Comparison of ENCODE assay signal across 19 cellular contexts in genomic region chr12:115506822-115507629, GRCh38.
A peak's percentile ranks its signal among the peaks of the same experiment; 100 is the strongest.
DNase-seq lines count a peak whose midpoint lies in the region; ATAC-seq, FAIRE-seq and TF ChIP-seq lines count a peak whose summit lies in the region.
"Had no signal": no experiment of that assay in that cellular context is flagged by ENCODE, and none has a peak within 500 bp of the region (broad histone marks: within the 10 kb centered on the region; RNA-seq: fewer than 3 reads in every experiment).

No MANE protein-coding gene starts in this region.

- 80% methylated on average over 6 of the region's 6 CpGs for WGBS in right cardiac atrium

- peak overlapping the region; percentile 9 for H3K9ac ChIP-seq in iPS-15b (ENCODE audit: low read depth, low read length)
- H3K9ac ChIP-seq: SK-N-SH had no signal

- FAIRE-seq in urothelium cell line (lab: Jason Lieb, UNC) = peak; percentile 58
- FAIRE-seq: astrocyte, colon had no signal

- no peak overlapping the region for H3K4me3 ChIP-seq in left ventricle myocardium inferior
- H3K4me3 ChIP-seq in right cardiac atrium (ENCODE audit: low read length) = no peak overlapping the region
- no peak overlapping the region for H3K4me3 ChIP-seq in RWPE2 (ENCODE audit: severe bottlenecking)
- peak overlapping the region; percentile 24 for H3K4me3 ChIP-seq in iPS-15b (ENCODE audit: low read depth, low read length)

- H3K4me1 ChIP-seq in left ventricle myocardium inferior (peaks cover 43% of the 10 kb centered on the region), right cardiac atrium (ENCODE audit: control insufficient read depth, insufficient read depth, low read length) (peaks cover 6% of the 10 kb centered on the region), RWPE2 (ENCODE audit: insufficient read depth, poor library complexity, severe bottlenecking) (no peaks in the 10 kb centered on the region), iPS-15b (ENCODE audit: control insufficient read depth, insufficient read depth, low read length) (peaks cover 17% of the 10 kb centered on the region)

- H3K27ac ChIP-seq in left ventricle myocardium inferior (replicated peaks) (peak overlapping the region; percentile 69), right cardiac atrium (ENCODE audit: low read length) (no peak overlapping the region), RWPE2 (ENCODE audit: poor library complexity, severe bottlenecking) (no peak overlapping the region)
- H3K27ac ChIP-seq: neutrophil had no signal

- intact Hi-C loops in left ventricle myocardium inferior (cut with micrococcal nuclease) = no loop called here
- intact Hi-C loops in right cardiac atrium (cut with DNase I) = no loop called here

- no peak for TF ChIP-seq CTCF in left ventricle myocardium inferior (IDR thresholded peaks at IDR 0.05; ENCODE audit: borderline replicate concordance)
- no peak for TF ChIP-seq CTCF in RWPE2 (IDR thresholded peaks at IDR 0.05; ENCODE audit: poor library complexity, severe bottlenecking)

- H3K36me3 ChIP-seq in left ventricle myocardium inferior (no peaks in the 10 kb centered on the region), RWPE2 (ENCODE audit: low read depth) (no peaks in the 10 kb centered on the region), iPS-15b (ENCODE audit: control insufficient read depth, insufficient read depth, low read length) (no peaks in the 10 kb centered on the region)
- H3K36me3 ChIP-seq: neutrophil had no signal

- H3K27me3 ChIP-seq in left ventricle myocardium inferior (ENCODE audit: low read depth) (peaks cover 21% of the 10 kb centered on the region), right cardiac atrium (ENCODE audit: control insufficient read depth, insufficient read depth) (no peaks in the 10 kb centered on the region), RWPE2 (ENCODE audit: insufficient read depth, poor library complexity, severe bottlenecking) (no peaks in the 10 kb centered on the region), iPS-15b (ENCODE audit: control insufficient read depth, insufficient read depth, low read length) (peaks cover 11% of the 10 kb centered on the region)
- H3K27me3 ChIP-seq: neutrophil had no signal

- DNase-seq in left ventricle myocardium inferior (no peak), right cardiac atrium (no peak), RWPE2 (ENCODE audit: low spot score) (no peak), urothelium cell line (ENCODE audit: low spot score) (peak; percentile 33)
- DNase-seq: activated CD4-positive, alpha-beta T cell treated with anti-CD3 and anti-CD28 coated beads, Interleukin-2, amount 10 ng/mL, durations not matched to agents 7 days and 5 days; activated CD8-positive, alpha-beta memory T cell treated with anti-CD3 and anti-CD28 coated beads, Interleukin-2, amount 50 U/mL, for 48 hours; activated naive CD4-positive, alpha-beta T cell; foreskin fibroblast; NCI-H524; SK-N-SH; stimulated activated naive CD4-positive, alpha-beta T cell had no signal

- ATAC-seq in right cardiac atrium = no peak
- peak; percentile 54; the same call in 1 of the 3 replicates for ATAC-seq in RWPE2 (ENCODE audit: low read depth)
- ATAC-seq in GM18511 (IDR thresholded peaks at IDR 0.05; ENCODE audit: unreplicated experiment) = no peak
- ATAC-seq in HG03159 (IDR thresholded peaks at IDR 0.05; ENCODE audit: unreplicated experiment) = no peak
- ATAC-seq in activated CD4-positive, CD25-positive, alpha-beta regulatory T cell treated with anti-CD3 and anti-CD28 coated beads, Interleukin-2, amount 50 U/mL, for 24 hours = no peak
- ATAC-seq: left lobe of liver had no signal

- no peaks in the 10 kb centered on the region for H3K9me3 ChIP-seq in left ventricle myocardium inferior (replicated peaks)
- H3K9me3 ChIP-seq in right cardiac atrium (ENCODE audit: control insufficient read depth, low read length) = no peaks in the 10 kb centered on the region
- no peaks in the 10 kb centered on the region for H3K9me3 ChIP-seq in RWPE2 (ENCODE audit: severe bottlenecking)
- H3K9me3 ChIP-seq in iPS-15b (ENCODE audit: control insufficient read depth, insufficient read depth, low read length) = no peaks in the 10 kb centered on the region
- H3K9me3 ChIP-seq: neutrophil, SK-N-SH had no signal
